In genomic region chr5:32174011-32174866, GRCh38 we compare ENCODE assay signal across 8 cellular contexts. TPM values are rescaled to one million over a fixed set of nuclear protein-coding genes. Genes with fewer than 3 reads are reported as not detected.
A peak's percentile ranks its signal among the peaks of the same experiment; 100 is the strongest.
DNase-seq lines count a peak whose midpoint lies in the region; ATAC-seq and TF ChIP-seq lines count a peak whose summit lies in the region.

GOLPH3 (minus strand) TSS chr5:32174319; CDS start chr5:32174034, 285 bp downstream.

- H3K36me3 Mint-ChIP-seq in activated B cell treated with CpG ODN at 0.5 μM for 24 hours (ENCODE audit: low read depth), result peaks cover 33% of the 10 kb centered on the region

- DNase-seq in AG08396 (ENCODE audit: low spot score) (peak; percentile 92), NCI-H345 (lab: John Stamatoyannopoulos, UW) (peak; percentile 92), activated B cell treated with CpG ODN at 0.5 μM for 24 hours (peak; percentile 86), caudate nucleus (lab: John Stamatoyannopoulos, UW) (peak in 60 of 61 donors; percentile 24 to 91 (median 81)), iris pigment epithelial cell (ENCODE audit: low read depth) (peak; percentile 91)
- peak; percentile 85 to 93 for DNase-seq in stimulated activated CD4-positive, alpha-beta T cell treated with anti-CD3 and anti-CD28 coated beads, Interleukin-12 subunit alpha, Interleukin-12 subunit beta, amount 100 ng/mL, for 24 hours (ENCODE audit: low read depth in 2 of 2)

- peaks cover 40% of the 10 kb centered on the region for H3K4me1 Mint-ChIP-seq in activated B cell treated with CpG ODN at 0.5 μM for 24 hours

- CTCF ChIA-PET in activated B cell treated with CpG ODN at 0.5 μM for 24 hours (lab: Charles Lee), result interaction anchor here (0.8 to 1.3 kb wide), 4 partner anchors 56 to 155 kb away, joined by 3 to 6 read pairs (median 3); partner anchors contain the start of gene MTMR12

- intact Hi-C loops in activated B cell treated with CpG ODN at 0.5 μM for 24 hours (cut with micrococcal nuclease), result loop anchor here (1.0 to 2.0 kb wide), 9 partner anchors 8 to 641 kb away; partner anchors contain the start of genes C5orf22, DROSHA, SUB1 and ZFR

- ATAC-seq in GM19025 (IDR thresholded peaks at IDR 0.05; ENCODE audit: low read depth, unreplicated experiment), result peak; percentile 85
- ATAC-seq in HG03280 (IDR thresholded peaks at IDR 0.05; ENCODE audit: unreplicated experiment), result peak; percentile 83
- peak; percentile 89 for ATAC-seq in activated B cell treated with CpG ODN at 0.5 μM for 24 hours (ENCODE audit: low read depth)

- POLR2A ChIA-PET in activated B cell treated with CpG ODN at 0.5 μM for 24 hours (lab: Charles Lee), result interaction anchor here (0.6 to 3.0 kb wide), 17 partner anchors 8 to 642 kb away, joined by 3 to 17 read pairs (median 4); partner anchors contain the start of genes C5orf22, DROSHA, MTMR12 and ZFR

- H3K27me3 Mint-ChIP-seq in activated B cell treated with CpG ODN at 0.5 μM for 24 hours, result no peaks in the 10 kb centered on the region

- TF ChIP-seq CTCF in activated B cell treated with CpG ODN at 0.5 μM for 24 hours (IDR thresholded peaks at IDR 0.05), result no peak

- H3K27ac Mint-ChIP-seq in activated B cell treated with CpG ODN at 0.5 μM for 24 hours, result peak within 1 kb of the TSS; percentile 92

- H3K4me3 Mint-ChIP-seq in activated B cell treated with CpG ODN at 0.5 μM for 24 hours, result peak within 1 kb of the TSS; percentile 96

- H3K27ac ChIP-seq in caudate nucleus (ENCODE audit: low read depth, low read length), result peak within 1 kb of the TSS; percentile 97

- H3K9me3 Mint-ChIP-seq in activated B cell treated with CpG ODN at 0.5 μM for 24 hours, result no peaks in the 10 kb centered on the region

RNA-seq across cellular contexts. Expression of gene GOLPH3, which starts in this region (rescaled TPM):
- total RNA-seq in activated B cell treated with CpG ODN at 0.5 μM for 24 hours, result 55.5 and 60.1 TPM in 2 replicates

Comparison
In these comparisons a context has a peak if more than half of its experiments do, and no peak if none do; other contexts are left out.
1. Peak in every context shown above with its lines: DNase-seq, ATAC-seq and H3K27ac ChIP-seq.